19 cellular contexts compared by ENCODE assay signal in genomic region chr13:94303644-94304174, GRCh38.
A peak's percentile ranks its signal among the peaks of the same experiment; 100 is the strongest.
DNase-seq lines count a peak whose midpoint lies in the region; ATAC-seq and TF ChIP-seq lines count a peak whose summit lies in the region.
"Had no signal": no experiment of that assay in that cellular context is flagged by ENCODE, and none has a peak within 500 bp of the region (broad histone marks: within the 10 kb centered on the region; RNA-seq: fewer than 3 reads in every experiment).

No MANE protein-coding gene starts in this region.

- TF ChIP-seq RAD21 in IMR-90 (IDR thresholded peaks at IDR 0.05; ENCODE audit: low read length), result no peak

- POLR2A ChIA-PET in IMR-90 (lab: Charles Lee; ENCODE audit: unreplicated experiment), result interaction anchor here (0.5 kb wide), 1 partner anchor 1075 kb away, joined by 5 read pairs; no protein-coding TSS in a partner anchor

- no peak for DNase-seq in IMR-90
- DNase-seq in glomerular visceral epithelial cell (ENCODE audit: extremely low spot score), result peak; percentile 34
- peak; percentile 23 for DNase-seq in mesenchymal stem cell
- DNase-seq: DMS153, EL, GOT3, KBM-7, NCI-H1048, NCI-H446, NCI-H774, Right ventricle myocardium superior had no signal

- no peak overlapping the region for H2AFZ ChIP-seq in IMR-90 (replicated peaks; ENCODE audit: low read length, poor library complexity)
- H2AFZ ChIP-seq in mesenchymal stem cell (ENCODE audit: low read depth, low read length), result no peak overlapping the region

- H3K23ac ChIP-seq in IMR-90 (ENCODE audit: low read depth, low read length), result no peak overlapping the region
- no peak overlapping the region for H3K23ac ChIP-seq in mesenchymal stem cell (ENCODE audit: low read length in 2 of 2)

- no peaks in the 10 kb centered on the region for H3K27me3 ChIP-seq in IMR-90 (ENCODE audit: control insufficient read depth, insufficient read depth, low read length)
- no peaks in the 10 kb centered on the region for H3K27me3 ChIP-seq in mesenchymal stem cell (ENCODE audit: control insufficient read depth in 1 of 2, insufficient read depth in 1 of 2, low read length in 2 of 2)

- H3K4me1 ChIP-seq in IMR-90 (ENCODE audit: control insufficient read depth, insufficient read depth, low read length), result peaks cover 5% of the 10 kb centered on the region
- peaks cover 2% of the 10 kb centered on the region for H3K4me1 ChIP-seq in mesenchymal stem cell (ENCODE audit: control insufficient read depth, insufficient read depth, low read depth, low read length)

- H3K27ac ChIP-seq in 22Rv1 (peak overlapping the region; percentile 90), IMR-90 (ENCODE audit: insufficient read depth, low read length) (no peak overlapping the region), mesenchymal stem cell (ENCODE audit: low read length, poor library complexity, severe bottlenecking) (peak overlapping the region; percentile 30)
- H3K27ac ChIP-seq: C4-2B had no signal

- in situ Hi-C loops in IMR-90 (cut with MboI; ENCODE audit: low sequenced_read_pairs), result no loop called here

- H2AK9ac ChIP-seq in IMR-90 (replicated peaks; ENCODE audit: low read depth, low read length, poor library complexity), result no peak overlapping the region

- no peak overlapping the region for H2BK12ac ChIP-seq in mesenchymal stem cell (ENCODE audit: low read length in 2 of 2)

- no peak overlapping the region for H2AK5ac ChIP-seq in IMR-90 (ENCODE audit: low read depth, low read length)
- no peak overlapping the region for H2AK5ac ChIP-seq in mesenchymal stem cell (ENCODE audit: low read length, severe bottlenecking)

- no peak overlapping the region for H4K5ac ChIP-seq in IMR-90 (ENCODE audit: low read depth, low read length)

- H4K8ac ChIP-seq in IMR-90 (ENCODE audit: low read depth in 2 of 2, low read length in 2 of 2) (no peak overlapping the region), mesenchymal stem cell (ENCODE audit: low read length) (peak overlapping the region; percentile 43)

- no TSS peak for BruUV-seq in IMR-90 (replicated peaks; lab: Mats Ljungman, UMichigan)

- no peaks in the 10 kb centered on the region for H4K20me1 ChIP-seq in IMR-90 (ENCODE audit: insufficient read depth, low read length)

- no peak overlapping the region for H2BK20ac ChIP-seq in IMR-90 (ENCODE audit: low read depth, low read length)

- no peak overlapping the region for H3K4me3 ChIP-seq in IMR-90 (ENCODE audit: insufficient read depth, low read depth, low read length)
- H3K4me3 ChIP-seq in mesenchymal stem cell (ENCODE audit: insufficient read depth in 1 of 2, low read depth in 1 of 2, low read length in 2 of 2), result no peak overlapping the region

- H3K9ac ChIP-seq in IMR-90 (ENCODE audit: low read depth, low read length), result no peak overlapping the region
- no peak overlapping the region for H3K9ac ChIP-seq in mesenchymal stem cell (ENCODE audit: low read length)

- intact Hi-C loops in IMR-90 (cut with micrococcal nuclease), result no loop called here

- dilution Hi-C loops in IMR-90 (cut with HindIII; ENCODE audit: low sequenced_read_pairs, unreplicated experiment), result no loop called here

- CTCF ChIA-PET in IMR-90 (lab: Yijun Ruan, JAX), result no interaction called here

- H4K91ac ChIP-seq in IMR-90 (ENCODE audit: insufficient read depth, low read depth, low read length), result no peak overlapping the region; the same call in 1 of the 2 replicates
- no peak overlapping the region for H4K91ac ChIP-seq in mesenchymal stem cell (ENCODE audit: low read length)

- TF ChIP-seq POLR2A in IMR-90 (IDR thresholded peaks at IDR 0.05; ENCODE audit: low read depth, low read length), result no peak

- H3K9me3 ChIP-seq in IMR-90 (ENCODE audit: control insufficient read depth, insufficient read depth, low read length), result no peaks in the 10 kb centered on the region
- no peaks in the 10 kb centered on the region for H3K9me3 ChIP-seq in mesenchymal stem cell (ENCODE audit: control insufficient read depth, low read length)

- H2BK15ac ChIP-seq in IMR-90 (ENCODE audit: low read depth, low read length) (0 out of 3 replicates have a peak overlapping the region, but pooled peaks have one; percentile 13), mesenchymal stem cell (ENCODE audit: low read depth, poor library complexity, severe bottlenecking) (no peak overlapping the region)

- TF ChIP-seq CTCF in 22Rv1 (IDR thresholded peaks at IDR 0.05), result no peak
- TF ChIP-seq CTCF in IMR-90 (conservative IDR thresholded peaks at IDR 0.05; ENCODE audit: low read depth, low read length), result no peak

- H2BK120ac ChIP-seq in IMR-90 (ENCODE audit: low read depth, low read length) (no peak overlapping the region), mesenchymal stem cell (ENCODE audit: low read depth, low read length) (no peak overlapping the region)

- WGBS in IMR-90 (ENCODE audit: extremely low coverage in 2 of 2, insufficient read length in 1 of 2), 2 experiments, result 47% methylated on average over 3 of the region's 7 CpGs; no CpG with 5 or more reads in 1 of the 2 experiments
- whole genome bisulfite sequencing in mesenchymal stem cell, result 58% methylated on average over 7 of the region's 7 CpGs

- peaks cover 5% of the 10 kb centered on the region; the same call in 1 of the 2 replicates for H3K9me1 ChIP-seq in IMR-90 (ENCODE audit: insufficient read depth, low read length)

- no peaks in the 10 kb centered on the region for H3K36me3 ChIP-seq in IMR-90 (ENCODE audit: control insufficient read depth, insufficient read depth, low read length)
- no peaks in the 10 kb centered on the region for H3K36me3 ChIP-seq in mesenchymal stem cell (ENCODE audit: control insufficient read depth in 1 of 2, insufficient read depth in 2 of 2, low read depth in 1 of 2, low read length in 2 of 2)

- H3K18ac ChIP-seq in IMR-90 (ENCODE audit: low read depth, low read length), result peak overlapping the region; percentile 33; the same call in 1 of the 2 replicates
- H3K18ac ChIP-seq in mesenchymal stem cell (ENCODE audit: low read depth in 1 of 2, low read length in 2 of 2), result peak overlapping the region in 1 of 2 experiments; percentile 41

- H3K79me1 ChIP-seq in IMR-90 (ENCODE audit: low read depth in 1 of 2, low read length in 2 of 2), result no peaks in the 10 kb centered on the region
- H3K79me1 ChIP-seq in mesenchymal stem cell (replicated peaks; ENCODE audit: low read length, poor library complexity, severe bottlenecking), result no peaks in the 10 kb centered on the region

- ATAC-seq in IMR-90 (ENCODE audit: low read depth) (no peak), GM18870 (IDR thresholded peaks at IDR 0.05; ENCODE audit: unreplicated experiment) (no peak), HG02642 (IDR thresholded peaks at IDR 0.05; ENCODE audit: poor library complexity, unreplicated experiment) (no peak), GM18867 (IDR thresholded peaks at IDR 0.05; ENCODE audit: unreplicated experiment) (no peak), GM18907 (IDR thresholded peaks at IDR 0.05; ENCODE audit: unreplicated experiment) (no peak)
- ATAC-seq: Panc1, SK-N-SH treated with all-trans-retinoic acid at 6 μM for 48 hours had no signal

- H3K4ac ChIP-seq in IMR-90 (ENCODE audit: low read depth, low read length) (0 out of 2 replicates have a peak overlapping the region, but pooled peaks have one; percentile 9), mesenchymal stem cell (ENCODE audit: low read depth in 1 of 2, low read length in 2 of 2) (no peak overlapping the region)

- H3K56ac ChIP-seq in IMR-90 (ENCODE audit: extremely low read depth, insufficient read depth, low read length), result no peak overlapping the region

- H3K14ac ChIP-seq in IMR-90 (replicated peaks; ENCODE audit: low read depth, low read length) (no peak overlapping the region), mesenchymal stem cell (ENCODE audit: low read length in 2 of 2) (no peak overlapping the region)

- H2BK5ac ChIP-seq in IMR-90 (ENCODE audit: low read depth, low read length, poor library complexity, severe bottlenecking) (no peak overlapping the region), mesenchymal stem cell (ENCODE audit: low read depth, low read length, poor library complexity, severe bottlenecking) (no peak overlapping the region)

- H3K4me2 ChIP-seq in IMR-90 (ENCODE audit: low read depth, low read length) (no peak overlapping the region), mesenchymal stem cell (ENCODE audit: low read length, poor library complexity, severe bottlenecking) (no peak overlapping the region)

TF ChIP-seq in IMR-90, 13 proteins besides CTCF, POLR2A, EP300 and RAD21:
- TF ChIP-seq MAZ (IDR thresholded peaks at IDR 0.05; ENCODE audit: borderline replicate concordance, low read depth, low read length) (no peak), FOS (IDR thresholded peaks at IDR 0.05; ENCODE audit: low read depth, low read length) (no peak), BHLHE40 (IDR thresholded peaks at IDR 0.05; ENCODE audit: low read depth, low read length) (no peak), RFX5 (IDR thresholded peaks at IDR 0.05; ENCODE audit: low read depth, low read length) (no peak), CEBPB (IDR thresholded peaks at IDR 0.05; ENCODE audit: low read depth, low read length) (no peak)
